In the genomic region with DNA sequence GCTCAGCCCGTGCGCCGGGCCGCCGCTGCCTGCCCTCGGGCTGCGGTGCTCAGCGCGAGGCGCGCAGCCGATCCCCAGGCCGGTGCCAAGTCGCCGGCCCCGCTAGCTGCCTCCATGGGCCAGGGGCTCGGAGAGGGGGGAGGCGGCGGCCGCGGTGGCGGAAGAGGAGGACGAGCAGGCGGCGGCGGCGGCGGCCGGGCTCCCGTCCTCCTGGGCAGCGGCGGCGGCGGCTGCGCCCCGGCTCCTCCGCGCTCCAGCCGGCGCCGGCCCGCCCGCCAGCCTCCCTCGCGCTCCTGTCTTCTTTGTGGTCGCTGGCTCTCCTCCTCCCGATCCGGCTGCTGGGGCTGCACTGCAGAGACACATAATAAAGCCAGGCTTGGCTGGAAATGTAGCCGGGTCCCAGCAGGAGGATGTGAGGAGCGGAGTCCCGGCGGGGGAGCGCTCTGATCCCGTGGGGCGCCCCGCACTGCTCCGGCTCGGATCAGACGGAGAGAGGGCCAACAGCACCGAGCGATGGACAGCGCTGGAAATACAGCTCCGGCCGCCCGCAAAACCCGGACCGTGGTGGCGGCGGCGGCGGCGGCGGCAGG, we compare ENCODE assay signal across 8 cellular contexts. TPM values are rescaled to one million over a fixed set of nuclear protein-coding genes. Genes with fewer than 3 reads are reported as not detected.
DNase-seq lines count a peak whose midpoint lies in the region; TF ChIP-seq lines count a peak whose summit lies in the region.

No MANE protein-coding gene starts in this region.

- H3K9ac ChIP-seq in mammary epithelial cell (ENCODE audit: insufficient read depth, low read length) (no peak overlapping the region), iPS-15b (ENCODE audit: low read depth, low read length) (no peak overlapping the region)

- peak; percentile 32; the same call in 1 of the 2 replicates for TF ChIP-seq CTCF in BJ (IDR thresholded peaks at IDR 0.05; ENCODE audit: insufficient read depth, low read depth, low read length)
- peak in 1 of 2 donors; percentile 39 for TF ChIP-seq CTCF in mammary epithelial cell (conservative IDR thresholded peaks at IDR 0.05 in 1 of 2, IDR thresholded peaks at IDR 0.05 in 1 of 2; ENCODE audit: extremely low read depth in 1 of 2, insufficient read depth in 1 of 2, low read depth in 1 of 2, low read length in 2 of 2)
- peak; percentile 23 for TF ChIP-seq CTCF in retinal pigment epithelial cell (conservative IDR thresholded peaks at IDR 0.05; ENCODE audit: low read depth, low read length)

- H3K4me2 ChIP-seq in mammary epithelial cell (ENCODE audit: insufficient read depth, low read depth, low read length) = peak overlapping the region; percentile 97

- H3K4me3 ChIP-seq in BJ (ENCODE audit: low read depth, low read length) = peak overlapping the region; percentile 39
- peak overlapping the region; percentile 42 for H3K4me3 ChIP-seq in HAP-1
- peak overlapping the region in 2 of 3 experiments; percentile 48 to 56 for H3K4me3 ChIP-seq in mammary epithelial cell (replicated peaks in 1 of 3; ENCODE audit: insufficient read depth in 1 of 3, low read depth in 2 of 3, low read length in 3 of 3)
- H3K4me3 ChIP-seq in iPS-15b (ENCODE audit: low read depth, low read length) = peak overlapping the region; percentile 59
- peak overlapping the region; percentile 42 for H3K4me3 ChIP-seq in retinal pigment epithelial cell (ENCODE audit: low read length)

- DNase-seq in BJ (ENCODE audit: low read depth) (no peak), HAP-1 (ENCODE audit: low spot score in 2 of 2) (peak; percentile 59 to 82), RKO (ENCODE audit: low spot score) (peak; percentile 67), mammary epithelial cell (peak; percentile 73), retinal pigment epithelial cell (ENCODE audit: low read depth) (peak; percentile 39), activated gamma-delta T cell (lab: John Stamatoyannopoulos, UW) (no peak), AML-193 (lab: John Stamatoyannopoulos, UW) (no peak)

- H3K4me1 ChIP-seq in HAP-1 (no peaks in the 10 kb centered on the region; the same call in none of the 2 replicates), mammary epithelial cell (ENCODE audit: insufficient read depth, low read length) (peaks cover 12% of the 10 kb centered on the region), iPS-15b (ENCODE audit: control insufficient read depth, insufficient read depth, low read length) (peaks cover 17% of the 10 kb centered on the region)

- H3K36me3 ChIP-seq in BJ (ENCODE audit: control insufficient read depth, insufficient read depth, low read length) = no peaks in the 10 kb centered on the region
- no peaks in the 10 kb centered on the region for H3K36me3 ChIP-seq in HAP-1 (replicated peaks)
- no peaks in the 10 kb centered on the region for H3K36me3 ChIP-seq in mammary epithelial cell (ENCODE audit: insufficient read depth, low read length)
- H3K36me3 ChIP-seq in iPS-15b (ENCODE audit: control insufficient read depth, insufficient read depth, low read length) = no peaks in the 10 kb centered on the region

- H3K27me3 ChIP-seq in BJ (ENCODE audit: control insufficient read depth, insufficient read depth, low read length) (peaks cover 19% of the 10 kb centered on the region), HAP-1 (ENCODE audit: low read depth) (peaks cover 7% of the 10 kb centered on the region; the same call in 1 of the 2 replicates), mammary epithelial cell (ENCODE audit: insufficient read depth, low read length) (peaks cover 12% of the 10 kb centered on the region), iPS-15b (ENCODE audit: control insufficient read depth, insufficient read depth, low read length) (peaks cover 13% of the 10 kb centered on the region)

- no peaks in the 10 kb centered on the region for H3K9me3 ChIP-seq in HAP-1
- no peaks in the 10 kb centered on the region for H3K9me3 ChIP-seq in mammary epithelial cell (replicated peaks; ENCODE audit: insufficient read depth, low read length)
- H3K9me3 ChIP-seq in iPS-15b (ENCODE audit: control insufficient read depth, insufficient read depth, low read length) = no peaks in the 10 kb centered on the region

- BruUV-seq in mammary epithelial cell (replicated peaks; lab: Mats Ljungman, UMichigan) = no TSS peak

- dilution Hi-C loops in mammary epithelial cell (cut with HindIII; ENCODE audit: low sequenced_read_pairs) = no loop called here

- H3K27ac ChIP-seq in mammary epithelial cell (ENCODE audit: insufficient read depth, low read depth, low read length) = no peak overlapping the region

- H4K20me1 ChIP-seq in mammary epithelial cell (ENCODE audit: insufficient read depth, low read length) = no peaks in the 10 kb centered on the region

- in situ Hi-C loops in HAP-1 (cut with MboI; ENCODE audit: low sequenced_read_pairs) = no loop called here
- in situ Hi-C loops in mammary epithelial cell (cut with MboI; ENCODE audit: low sequenced_read_pairs in 2 of 2) = no loop called here

- POLR2A ChIA-PET in BJ (lab: Charles Lee) = no interaction called here

- WGBS in mammary epithelial cell (ENCODE audit: low coverage, missing lambda C conversion rate) = 0% methylated on average over 3 of the region's 73 CpGs

- H3K79me2 ChIP-seq in mammary epithelial cell (ENCODE audit: insufficient read depth, low read length) = no peaks in the 10 kb centered on the region

- CTCF ChIA-PET in BJ (lab: Yijun Ruan, JAX) = interaction anchor here (0.7 to 8.0 kb wide), 18 partner anchors 8 to 365 kb away, joined by 3 to 57 read pairs (median 4); no protein-coding TSS in a partner anchor
- CTCF ChIA-PET in mammary epithelial cell (lab: Charles Lee; ENCODE audit: low non-redundant PET) = interaction anchor here (0.7 kb wide), 1 partner anchor 168 kb away, joined by 3 read pairs; the partner anchor contains the start of gene CNEP1R1

- peak overlapping the region; percentile 88 for H2AFZ ChIP-seq in mammary epithelial cell (ENCODE audit: low read depth, low read length)

- intact Hi-C loops in mammary epithelial cell (cut with micrococcal nuclease) = loop anchor here (1.0 to 5.0 kb wide), 4 partner anchors 65 to 449 kb away; no protein-coding TSS in a partner anchor

RNA-seq across cellular contexts. Expression of gene ZNF423, which starts 0.9 kb away (rescaled TPM):
- polyA plus RNA-seq in BJ (2011; rRNA removed) (0.22 TPM in 2 replicates), mammary epithelial cell (0.01 TPM)
- polyA minus RNA-seq in BJ (2011; rRNA and poly(A)+ RNA removed) = 0.33 and 0.67 TPM in 2 replicates
- under 1 TPM; 0.26 to 0.33 TPM for total RNA-seq in mammary epithelial cell
- polyA minus RNA-seq in mammary epithelial cell = not detected

Comparison
In these comparisons a context has a peak if more than half of its experiments do, and no peak if none do; other contexts are left out.
1. DNase-seq: peak in HAP-1 (2 of 2), RKO (single experiment), mammary epithelial cell (single experiment) and retinal pigment epithelial cell (single experiment); none in BJ (single experiment), activated gamma-delta T cell (single experiment) and AML-193 (0 of 2).
2. Peak in every context shown above with its lines, with median percentiles within 50 percentile points of each other: H3K4me3 ChIP-seq.